Comparison of ENCODE assay signal across 19 cellular contexts in the genomic region with DNA sequence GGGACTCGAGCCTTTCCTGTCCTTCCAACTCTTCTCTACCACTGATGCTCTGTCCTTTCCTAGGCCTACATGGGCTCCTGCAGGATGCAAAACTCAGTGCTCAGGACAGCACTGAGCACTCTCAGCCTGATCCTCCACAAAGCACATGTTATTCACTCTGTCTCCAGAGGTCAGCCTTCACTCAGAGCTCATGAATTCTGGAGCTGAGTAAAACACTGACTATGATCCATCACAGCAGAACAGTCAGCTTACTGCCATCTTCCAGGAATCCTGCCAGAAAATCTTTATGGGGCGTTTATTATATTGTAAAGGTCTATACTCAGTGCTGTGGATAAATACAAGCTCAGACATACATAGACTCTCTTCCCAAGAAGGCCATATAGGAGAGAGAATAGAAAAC.
DNase-seq lines count a peak whose midpoint lies in the region; ATAC-seq and TF ChIP-seq lines count a peak whose summit lies in the region.
"Had no signal": no experiment of that assay in that cellular context is flagged by ENCODE, and none has a peak within 500 bp of the region (broad histone marks: within the 10 kb centered on the region; RNA-seq: fewer than 3 reads in every experiment).

No MANE protein-coding gene starts in this region.

- no peaks in the 10 kb centered on the region for H3K79me2 ChIP-seq in PC-3 (ENCODE audit: low read length)

- H3K4me3 ChIP-seq in PC-3 (ENCODE audit: low read length) (no peak overlapping the region), epithelial cell of proximal tubule (ENCODE audit: low read depth, low read length) (no peak overlapping the region), mucosa of descending colon (no peak overlapping the region), Peyer's patch (no peak overlapping the region)
- H3K4me3 ChIP-seq: GM23338, HAP-1, SJCRH30 had no signal

- no peak for TF ChIP-seq POLR2A in Peyer's patch (IDR thresholded peaks at IDR 0.05)

- H3K9ac ChIP-seq in PC-3 (ENCODE audit: low read length) = no peak overlapping the region

- CTCF ChIA-PET in PC-3 (lab: Charles Lee) = no interaction called here

- H2AFZ ChIP-seq in PC-3 (ENCODE audit: low read length) = no peak overlapping the region
- H2AFZ ChIP-seq: GM23338 had no signal

- H3K4me1 ChIP-seq in PC-3 (ENCODE audit: insufficient read depth, low read length) = no peaks in the 10 kb centered on the region
- H3K4me1 ChIP-seq in mucosa of descending colon (ENCODE audit: low read depth) = no peaks in the 10 kb centered on the region
- no peaks in the 10 kb centered on the region for H3K4me1 ChIP-seq in Peyer's patch
- H3K4me1 ChIP-seq: HAP-1, SJCRH30 had no signal

- intact Hi-C loops in PC-3 (cut with micrococcal nuclease) (loop anchor here (10.0 kb wide), 1 partner anchor 124 kb away; a partner anchor contains a TSS), mucosa of descending colon (cut with DNase I, micrococcal nuclease) (no loop called here)

- H3K36me3 ChIP-seq in PC-3 (ENCODE audit: low read depth, low read length) = no peaks in the 10 kb centered on the region
- H3K36me3 ChIP-seq in mucosa of descending colon (ENCODE audit: low read depth) = no peaks in the 10 kb centered on the region
- H3K36me3 ChIP-seq in Peyer's patch = no peaks in the 10 kb centered on the region
- H3K36me3 ChIP-seq: HAP-1, SJCRH30 had no signal

- no peaks in the 10 kb centered on the region for H3K27me3 ChIP-seq in PC-3 (ENCODE audit: low read length)
- H3K27me3 ChIP-seq in Peyer's patch = no peaks in the 10 kb centered on the region
- H3K27me3 ChIP-seq: SJCRH30 had no signal

- H3K27ac ChIP-seq in PC-3 (ENCODE audit: low read length) = no peak overlapping the region
- no peak overlapping the region for H3K27ac ChIP-seq in Peyer's patch
- H3K27ac ChIP-seq: SJCRH30 had no signal

- no peak for TF ChIP-seq CTCF in PC-3 (conservative IDR thresholded peaks at IDR 0.05; ENCODE audit: low read depth, low read length)
- peak; percentile 9 for TF ChIP-seq CTCF in epithelial cell of proximal tubule (conservative IDR thresholded peaks at IDR 0.05; ENCODE audit: low read depth, low read length)
- TF ChIP-seq CTCF in mucosa of descending colon (IDR thresholded peaks at IDR 0.05) = no peak
- no peak for TF ChIP-seq CTCF in Peyer's patch (IDR thresholded peaks at IDR 0.05)

- H3F3A ChIP-seq in PC-3 (ENCODE audit: low read length, unreplicated experiment) = no peaks in the 10 kb centered on the region

- H4K20me1 ChIP-seq in PC-3 (ENCODE audit: low read length) = no peaks in the 10 kb centered on the region

- peak; percentile 11 for DNase-seq in Ammon's horn (ENCODE audit: low spot score)
- no peak for DNase-seq in PC-3
- no peak for DNase-seq in epithelial cell of proximal tubule (ENCODE audit: low read depth)
- peak in 1 of 3 donors; percentile 39 for DNase-seq in mucosa of descending colon
- no peak for DNase-seq in Peyer's patch
- no peak for DNase-seq in NCI-H2196 treated with DMSO at 0.1 percent for 48 hours (lab: John Stamatoyannopoulos, UW; ENCODE audit: unreplicated experiment)
- no peak for DNase-seq in mucosa of gallbladder (ENCODE audit: low spot score)
- DNase-seq in D341Med (ENCODE audit: low spot score) = no peak
- DNase-seq: DMS53, KG1, NCI-H1694, NCI-H2081, NCI-H2171 treated with DMSO at 0.1 percent for 48 hours, NCI-H446 treated with DMSO at 0.1 percent for 48 hours, NCI-H526 treated with DMSO at 0.1 percent for 48 hours, SJCRH30 had no signal

- peak; percentile 58 for ATAC-seq in PC-3
- peak; percentile 86 for ATAC-seq in mucosa of descending colon
- ATAC-seq: GM23338, Panc1 had no signal

- H3K9me2 ChIP-seq in PC-3 (replicated peaks; ENCODE audit: low read length) = no peaks in the 10 kb centered on the region

- H3K9me3 ChIP-seq in PC-3 (ENCODE audit: low read length) (no peaks in the 10 kb centered on the region), mucosa of descending colon (no peaks in the 10 kb centered on the region), Peyer's patch (no peaks in the 10 kb centered on the region)
- H3K9me3 ChIP-seq: HAP-1, SJCRH30 had no signal

- BruUV-seq in PC-3 (replicated peaks; lab: Mats Ljungman, UMichigan) = no TSS peak

- POLR2A ChIA-PET in PC-3 (lab: Charles Lee; ENCODE audit: unreplicated experiment) = no interaction called here

- no peak overlapping the region for H3K4me2 ChIP-seq in PC-3 (ENCODE audit: low read length)
- H3K4me2 ChIP-seq: GM23338 had no signal
